20 cellular contexts compared by ENCODE assay signal in genomic region chr5:135045488-135045887, GRCh38. TPM values are rescaled to one million over a fixed set of nuclear protein-coding genes. Genes with fewer than 3 reads are reported as not detected.
"Had no signal": no experiment of that assay in that cellular context is flagged by ENCODE, and none has a peak within 500 bp of the region (broad histone marks: within the 10 kb centered on the region; RNA-seq: fewer than 3 reads in every experiment).

No MANE protein-coding gene starts in this region.

- H3K4me1 ChIP-seq: right lobe of liver, thyroid gland had no signal

- ATAC-seq: effector memory CD8-positive, alpha-beta T cell; gastrocnemius medialis; left colon; left ventricle myocardium superior; psoas muscle; right lobe of liver; stimulated activated effector memory CD8-positive, alpha-beta T cell treated with anti-CD3 and anti-CD28 coated beads, Interleukin-12 subunit alpha, Interleukin-12 subunit beta, amount 100 ng/mL, for 72 hours; stimulated activated naive CD8-positive, alpha-beta T cell treated with anti-CD3 and anti-CD28 coated beads, Interleukin-15, Interleukin-2, amounts not matched to agents 100 U/mL and 50 U/mL, for 24 hours had no signal

- H3K9me3 ChIP-seq: esophagus muscularis mucosa, gastrocnemius medialis, psoas muscle, right lobe of liver, suprapubic skin, thyroid gland had no signal

- H3K36me3 ChIP-seq: esophagus muscularis mucosa, gastrocnemius medialis, right lobe of liver, suprapubic skin, thyroid gland had no signal

- H3K27ac ChIP-seq: epithelial cell of prostate, esophagus muscularis mucosa, gastrocnemius medialis, psoas muscle, right lobe of liver, suprapubic skin, thyroid gland had no signal

- DNase-seq: effector memory CD8-positive, alpha-beta T cell; gastrocnemius medialis; left colon; left ventricle myocardium superior; mesendoderm; naive B cell; retina; right lobe of liver; stimulated activated CD4-positive, alpha-beta T cell treated with anti-CD3 and anti-CD28 coated beads, Interleukin-4, amount 100 ng/mL, for 1 hour; stimulated activated CD8-positive, alpha-beta memory T cell treated with anti-CD3 and anti-CD28 coated beads, Interleukin-4, amount 100 ng/mL, for 48 hours; stimulated activated naive CD8-positive, alpha-beta T cell treated with anti-CD3 and anti-CD28 coated beads, Interleukin-15, Interleukin-2, amounts not matched to agents 100 U/mL and 50 U/mL, for 24 hours; thyroid gland had no signal

- FAIRE-seq: keratinocyte, urothelium cell line had no signal

- H3K4me3 ChIP-seq: esophagus muscularis mucosa, gastrocnemius medialis, psoas muscle, right lobe of liver, suprapubic skin, thyroid gland had no signal

RNA-seq across cellular contexts. Expression of gene PITX1, which starts 11.5 kb away (rescaled TPM):
- total RNA-seq: left ventricle myocardium superior, lung microvascular endothelial cell, right lobe of liver had no signal
